Comparison of ENCODE assay signal across 25 cellular contexts in the genomic region with DNA sequence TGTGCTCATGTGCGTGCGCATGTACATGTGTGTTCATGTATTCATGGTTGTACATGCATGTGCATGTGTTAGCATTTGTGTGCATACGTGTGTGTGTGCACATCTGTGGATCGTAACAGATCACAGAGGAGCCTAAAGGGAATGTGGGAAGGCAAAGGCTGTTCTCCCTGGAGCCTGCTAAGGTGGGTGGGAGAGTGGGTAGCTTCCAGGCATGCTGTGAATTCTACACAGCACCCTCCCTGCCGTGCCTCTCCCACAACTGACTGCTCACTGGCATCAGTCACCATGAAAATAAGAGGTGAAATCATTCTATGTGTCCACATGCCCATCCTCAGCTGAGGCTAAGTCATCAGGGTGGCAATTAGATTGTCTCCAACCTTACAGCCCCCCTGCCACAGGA.
DNase-seq lines count a peak whose midpoint lies in the region; ATAC-seq, FAIRE-seq and TF ChIP-seq lines count a peak whose summit lies in the region.
"Had no signal": no experiment of that assay in that cellular context is flagged by ENCODE, and none has a peak within 500 bp of the region (broad histone marks: within the 10 kb centered on the region; RNA-seq: fewer than 3 reads in every experiment).

No MANE protein-coding gene starts in this region.

- no peak for TF ChIP-seq CTCF in HepG2 (CRISPR knock-in tag; IDR thresholded peaks at IDR 0.05)
- no peak for TF ChIP-seq CTCF in right lobe of liver (IDR thresholded peaks at IDR 0.05)
- no peak for TF ChIP-seq CTCF in bronchial epithelial cell (IDR thresholded peaks at IDR 0.05; ENCODE audit: insufficient read depth, low read length, severe bottlenecking)

- FAIRE-seq in HepG2 (lab: Jason Lieb, UNC) (no peak), bronchial epithelial cell (lab: Jason Lieb, UNC) (peak; percentile 73)
- FAIRE-seq: A549, GM12878, GM12892, GM18507 had no signal

- CTCF ChIA-PET in HepG2 (lab: Yijun Ruan, JAX; ENCODE audit: low intra/inter-chr PET ratio, low total read pairs), result no interaction called here

- H3K27me3 ChIP-seq in HepG2 (ENCODE audit: control insufficient read depth in 1 of 2, insufficient read depth in 2 of 2, low read length in 2 of 2), result no peaks in the 10 kb centered on the region
- H3K27me3 ChIP-seq in right lobe of liver, result peaks cover 0 to 5% of the 10 kb centered on the region in 2 donors
- H3K27me3 ChIP-seq in bronchial epithelial cell (ENCODE audit: control insufficient read depth, insufficient read depth, low read length), result no peaks in the 10 kb centered on the region
- H3K27me3 ChIP-seq: BE2C, BLaER1 had no signal

- no peaks in the 10 kb centered on the region for H4K20me1 ChIP-seq in HepG2 (ENCODE audit: insufficient read depth, low read length)
- H4K20me1 ChIP-seq: BLaER1 had no signal

- POLR2A ChIA-PET in HepG2 (lab: Yijun Ruan, JAX), result no interaction called here

- H3K9ac ChIP-seq in HepG2 (ENCODE audit: insufficient read depth, low read depth, low read length), result no peak overlapping the region
- H3K9ac ChIP-seq: BLaER1 had no signal

- no peak for ATAC-seq in HepG2
- ATAC-seq in right lobe of liver, result no peak
- ATAC-seq: A549, GM12878 had no signal

- TF ChIP-seq RAD21 in HepG2 (CRISPR knock-in tag; IDR thresholded peaks at IDR 0.05), result no peak

- no peak overlapping the region for H2AFZ ChIP-seq in HepG2 (ENCODE audit: low read length)

- H3K4me3 ChIP-seq in HepG2 (replicated peaks in 1 of 3; ENCODE audit: insufficient read depth in 1 of 3, low read depth in 2 of 3, low read length in 3 of 3) (no peak overlapping the region), right lobe of liver (no peak overlapping the region), bronchial epithelial cell (ENCODE audit: low read depth, low read length) (no peak overlapping the region)
- H3K4me3 ChIP-seq: A549, BLaER1, GM12878 had no signal

- intact Hi-C loops in HepG2 (cut with micrococcal nuclease; ENCODE audit: unreplicated experiment), result no loop called here
- intact Hi-C loops in right lobe of liver (cut with DNase I), result no loop called here

- H3K79me2 ChIP-seq in HepG2 (ENCODE audit: insufficient read depth, low read length), result no peaks in the 10 kb centered on the region

- no peaks in the 10 kb centered on the region for H3K36me3 ChIP-seq in HepG2 (replicated peaks in 1 of 2; ENCODE audit: control insufficient read depth in 1 of 2, insufficient read depth in 2 of 2, low read length in 2 of 2)
- no peaks in the 10 kb centered on the region for H3K36me3 ChIP-seq in right lobe of liver
- H3K36me3 ChIP-seq in bronchial epithelial cell (ENCODE audit: control insufficient read depth, insufficient read depth, low read length), result no peaks in the 10 kb centered on the region
- H3K36me3 ChIP-seq: BE2C, BLaER1 had no signal

- TF ChIP-seq EP300 in HepG2 (IDR thresholded peaks at IDR 0.05; ENCODE audit: low read depth in 2 of 2, low read length in 2 of 2) (no peak), HepG2 (CRISPR knock-in tag; IDR thresholded peaks at IDR 0.05; ENCODE audit: borderline replicate concordance) (no peak)

- TF ChIP-seq POLR2A in HepG2 (IDR thresholded peaks at IDR 0.05; ENCODE audit: insufficient read depth in 1 of 2, low read depth in 2 of 2, low read length in 2 of 2) (no peak), right lobe of liver (IDR thresholded peaks at IDR 0.05) (no peak)

- H3K9me3 ChIP-seq in HepG2 (ENCODE audit: low read length), result no peaks in the 10 kb centered on the region
- H3K9me3 ChIP-seq in right lobe of liver, result no peaks in the 10 kb centered on the region
- H3K9me3 ChIP-seq: A549, BE2C, BLaER1 had no signal

- H3K4me2 ChIP-seq in HepG2 (ENCODE audit: low read depth, low read length), result no peak overlapping the region
- H3K4me2 ChIP-seq: A549, BLaER1 had no signal

- H3K27ac ChIP-seq in HepG2 (ENCODE audit: extremely low read length, insufficient read depth, low read length) (no peak overlapping the region), right lobe of liver (no peak overlapping the region)
- H3K27ac ChIP-seq: 22Rv1, A549, BLaER1 had no signal

- BruUV-seq in HepG2 (replicated peaks; lab: Mats Ljungman, UMichigan), result no TSS peak

- DNase-seq in HepG2 (ENCODE audit: low spot score), result no peak
- no peak for DNase-seq in right lobe of liver
- no peak for DNase-seq in bronchial epithelial cell (ENCODE audit: low read depth)
- DNase-seq in MV-4-11 (lab: John Stamatoyannopoulos, UW), result no peak
- DNase-seq in activated naive CD4-positive, alpha-beta T cell (lab: John Stamatoyannopoulos, UW), result no peak
- DNase-seq: AML-193; BE2C; C1 segment of cervical spinal cord; CD4-positive, alpha-beta memory T cell; CD4-positive, CD25-positive, alpha-beta regulatory T cell; CD8-positive, alpha-beta memory T cell; COR-L47; DMS 273 treated with DMSO at 0.1 percent for 48 hours; DMS153; DMS53; DMS79; DND-41; EL; GDM1 had no signal

- WGBS in HepG2 (ENCODE audit: low lambda C conversion rate), result 7% methylated on average over 2 of the region's 5 CpGs
- 67% methylated on average over 4 of the region's 5 CpGs for WGBS in right lobe of liver (ENCODE audit: insufficient coverage, low coverage, low lambda C conversion rate, missing lambda C conversion rate)

- in situ Hi-C loops in HepG2 (cut with HindIII; ENCODE audit: extremely low pct_ligation_motif_present, low pct_unique_long_range_greater_than_20kb), result no loop called here

- no peaks in the 10 kb centered on the region for H3K4me1 ChIP-seq in HepG2 (ENCODE audit: insufficient read depth, low read length)
- no peaks in the 10 kb centered on the region for H3K4me1 ChIP-seq in right lobe of liver
- H3K4me1 ChIP-seq: A549, BE2C, BLaER1 had no signal

TF ChIP-seq in HepG2, 621 proteins besides CTCF, POLR2A, EP300 and RAD21:
- TF ChIP-seq BCL6 (CRISPR knock-in tag; IDR thresholded peaks at IDR 0.05), result no peak
- no peak for TF ChIP-seq ZC3H13 (CRISPR knock-in tag; IDR thresholded peaks at IDR 0.05)
- no peak for TF ChIP-seq RAD51 (IDR thresholded peaks at IDR 0.05; ENCODE audit: borderline replicate concordance)
- TF ChIP-seq, protein P1, sequence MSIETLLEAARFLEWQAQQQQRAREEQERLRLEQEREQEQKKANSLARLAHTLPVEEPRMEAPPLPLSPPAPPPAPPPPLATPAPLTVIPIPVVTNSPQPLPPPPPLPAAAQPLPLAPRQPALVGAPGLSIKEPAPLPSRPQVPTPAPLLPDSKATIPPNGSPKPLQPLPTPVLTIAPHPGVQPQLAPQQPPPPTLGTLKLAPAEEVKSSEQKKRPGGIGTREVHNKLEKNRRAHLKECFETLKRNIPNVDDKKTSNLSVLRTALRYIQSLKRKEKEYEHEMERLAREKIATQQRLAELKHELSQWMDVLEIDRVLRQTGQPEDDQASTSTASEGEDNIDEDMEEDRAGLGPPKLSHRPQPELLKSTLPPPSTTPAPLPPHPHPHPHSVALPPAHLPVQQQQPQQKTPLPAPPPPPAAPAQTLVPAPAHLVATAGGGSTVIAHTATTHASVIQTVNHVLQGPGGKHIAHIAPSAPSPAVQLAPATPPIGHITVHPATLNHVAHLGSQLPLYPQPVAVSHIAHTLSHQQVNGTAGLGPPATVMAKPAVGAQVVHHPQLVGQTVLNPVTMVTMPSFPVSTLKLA (IDR thresholded peaks at IDR 0.05), result peak; percentile 85; the same call in 1 of the 2 replicates
- no peak for TF ChIP-seq ATM (IDR thresholded peaks at IDR 0.05; ENCODE audit: borderline replicate concordance)
TF ChIP-seq in HepG2: peak in this region for 1.
